11 cellular contexts compared by ENCODE assay signal in genomic region chr1:16707130-16707893, GRCh38. TPM values are rescaled to one million over a fixed set of nuclear protein-coding genes. Genes with fewer than 3 reads are reported as not detected.
DNase-seq lines count a peak whose midpoint lies in the region; ATAC-seq and TF ChIP-seq lines count a peak whose summit lies in the region.
"Not testable (repeated sequence)": the region's sequence is repeated elsewhere in the genome, so short reads cannot be mapped to it uniquely, and the experiment has no call there.
"Had no signal": no experiment of that assay in that cellular context is flagged by ENCODE, and none has a peak within 500 bp of the region (broad histone marks: within the 10 kb centered on the region; RNA-seq: fewer than 3 reads in every experiment).

No MANE protein-coding gene starts in this region.

- DNase-seq in activated naive CD4-positive, alpha-beta T cell treated with anti-CD3 and anti-CD28 coated beads, Interleukin-2, amount 10 ng/mL, durations not matched to agents 7 days and 5 days, result peak; percentile 19
- not testable (repeated sequence) for DNase-seq in kidney epithelial cell (ENCODE audit: low read depth); stimulated activated naive CD8-positive, alpha-beta T cell treated with anti-CD3 and anti-CD28 coated beads, Interleukin-15, amount 100 ng/mL, for 72 hours
- peak in 2 of 10 donors; percentile 28 to 29 for DNase-seq in naive thymus-derived CD8-positive, alpha-beta T cell

- H3K36me3 Mint-ChIP-seq in activated naive CD4-positive, alpha-beta T cell treated with anti-CD3 and anti-CD28 coated beads, Interleukin-2, amount 10 ng/mL, durations not matched to agents 7 days and 5 days; naive thymus-derived CD8-positive, alpha-beta T cell: not testable (repeated sequence)

- H3K27me3 Mint-ChIP-seq in activated naive CD4-positive, alpha-beta T cell treated with anti-CD3 and anti-CD28 coated beads, Interleukin-2, amount 10 ng/mL, durations not matched to agents 7 days and 5 days, result peaks cover 37% of the 10 kb centered on the region
- not testable (repeated sequence) for H3K27me3 Mint-ChIP-seq in naive thymus-derived CD8-positive, alpha-beta T cell; stimulated activated naive CD8-positive, alpha-beta T cell treated with anti-CD3 and anti-CD28 coated beads, Interleukin-15, amount 100 ng/mL, for 72 hours

- H3K4me1 ChIP-seq in BLaER1; HUES6 (ENCODE audit: control insufficient read depth, insufficient read depth, low read length): not testable (repeated sequence)

- CTCF ChIA-PET in activated naive CD4-positive, alpha-beta T cell treated with anti-CD3 and anti-CD28 coated beads, Interleukin-2, amount 10 ng/mL, durations not matched to agents 7 days and 5 days (lab: Charles Lee), result interaction anchor here (0.8 to 1.3 kb wide), 3 partner anchors 9 to 87 kb away, joined by 3 to 5 read pairs (median 4); no protein-coding TSS in a partner anchor

- not testable (repeated sequence) for H3K36me3 ChIP-seq in BLaER1; HUES6 (ENCODE audit: control insufficient read depth, insufficient read depth, low read length); kidney epithelial cell (ENCODE audit: control insufficient read depth, insufficient read depth, low read length)

- H3K4me1 Mint-ChIP-seq in activated naive CD4-positive, alpha-beta T cell treated with anti-CD3 and anti-CD28 coated beads, Interleukin-2, amount 10 ng/mL, durations not matched to agents 7 days and 5 days; naive thymus-derived CD8-positive, alpha-beta T cell; stimulated activated naive CD8-positive, alpha-beta T cell treated with anti-CD3 and anti-CD28 coated beads, Interleukin-15, amount 100 ng/mL, for 72 hours: not testable (repeated sequence)

- not testable (repeated sequence) for H3K27ac Mint-ChIP-seq in activated naive CD4-positive, alpha-beta T cell treated with anti-CD3 and anti-CD28 coated beads, Interleukin-2, amount 10 ng/mL, durations not matched to agents 7 days and 5 days; naive thymus-derived CD8-positive, alpha-beta T cell; stimulated activated naive CD8-positive, alpha-beta T cell treated with anti-CD3 and anti-CD28 coated beads, Interleukin-15, amount 100 ng/mL, for 72 hours

- TF ChIP-seq CTCF in kidney epithelial cell (IDR thresholded peaks at IDR 0.05; ENCODE audit: insufficient read depth, low read length, poor library complexity, severe bottlenecking), result not testable (repeated sequence)

- H3K27me3 ChIP-seq in BLaER1; HUES6 (ENCODE audit: control insufficient read depth, insufficient read depth, low read length); kidney epithelial cell (ENCODE audit: control insufficient read depth, insufficient read depth, low read length): not testable (repeated sequence)

- ATAC-seq in SK-N-SH treated with all-trans-retinoic acid at 6 μM for 48 hours, result peak; percentile 5; the same call in 2 of the 3 replicates
- peak; percentile 56 for ATAC-seq in esophagus mucosa
- peak; percentile 53 to 58 for ATAC-seq in naive thymus-derived CD8-positive, alpha-beta T cell
- peak; percentile 31 for ATAC-seq in stimulated activated naive CD8-positive, alpha-beta T cell treated with anti-CD3 and anti-CD28 coated beads, Interleukin-15, amount 100 ng/mL, for 72 hours

- H3K4me3 ChIP-seq in BLaER1, result not testable (repeated sequence)
- peak overlapping the region; percentile 53 for H3K4me3 ChIP-seq in HUES6 (ENCODE audit: low read depth, low read length)
- H3K4me3 ChIP-seq in kidney epithelial cell (ENCODE audit: low read depth, low read length), result peak overlapping the region; percentile 18

- H3K9me3 Mint-ChIP-seq in activated naive CD4-positive, alpha-beta T cell treated with anti-CD3 and anti-CD28 coated beads, Interleukin-2, amount 10 ng/mL, durations not matched to agents 7 days and 5 days; naive thymus-derived CD8-positive, alpha-beta T cell; stimulated activated naive CD8-positive, alpha-beta T cell treated with anti-CD3 and anti-CD28 coated beads, Interleukin-15, amount 100 ng/mL, for 72 hours: not testable (repeated sequence)

- H3K9me3 ChIP-seq in BLaER1; HUES6 (ENCODE audit: control insufficient read depth, insufficient read depth, low read depth, low read length): not testable (repeated sequence)

- H3K4me3 Mint-ChIP-seq in activated naive CD4-positive, alpha-beta T cell treated with anti-CD3 and anti-CD28 coated beads, Interleukin-2, amount 10 ng/mL, durations not matched to agents 7 days and 5 days, result not testable (repeated sequence)
- H3K4me3 Mint-ChIP-seq in naive thymus-derived CD8-positive, alpha-beta T cell, result peak overlapping the region in 3 of 10 donors; percentile 40 to 54 (median 52)
- peak overlapping the region in 1 of 2 donors; percentile 61 for H3K4me3 Mint-ChIP-seq in stimulated activated naive CD8-positive, alpha-beta T cell treated with anti-CD3 and anti-CD28 coated beads, Interleukin-15, amount 100 ng/mL, for 72 hours

- not testable (repeated sequence) for H3K9ac ChIP-seq in BLaER1; HUES6 (ENCODE audit: low read length)

- not testable (repeated sequence) for H4K20me1 ChIP-seq in BLaER1

- POLR2A ChIA-PET in naive thymus-derived CD8-positive, alpha-beta T cell (lab: Charles Lee), result interaction anchor here (1.3 to 2.1 kb wide), 2 partner anchors 11 to 63 kb away, joined by 3 to 8 read pairs; no protein-coding TSS in a partner anchor

- not testable (repeated sequence) for H3K27ac ChIP-seq in BLaER1; HUES6 (ENCODE audit: low read depth, low read length)

- peak overlapping the region; percentile 36; the same call in 1 of the 2 replicates for H3K4me2 ChIP-seq in BLaER1

RNA-seq across cellular contexts. Expression of gene RNU1-4, which starts 33.0 kb away (rescaled TPM):
- total RNA-seq in esophagus mucosa (6,387 TPM), kidney epithelial cell (under 0.01 TPM in 2 replicates)
- 1,000 to 10,000 TPM; 3,449 to 3,916 TPM for total RNA-seq in naive thymus-derived CD8-positive, alpha-beta T cell
- polyA plus RNA-seq in naive thymus-derived CD8-positive, alpha-beta T cell, result 10 to 100 TPM in 1 of 3 donors, not detected in 2; 22.6 TPM
- total RNA-seq: right atrium auricular region had no signal
- polyA plus RNA-seq: heart left ventricle, urinary bladder had no signal

RNA-seq across cellular contexts. Expression of gene RNU1-3, which starts 40.6 kb away (rescaled TPM):
- total RNA-seq in esophagus mucosa, result 6,387 TPM
- under 0.01 TPM in 2 replicates for total RNA-seq in kidney epithelial cell
- 1,000 to 10,000 TPM; 3,449 to 3,916 TPM for total RNA-seq in naive thymus-derived CD8-positive, alpha-beta T cell
- 10 to 100 TPM in 1 of 3 donors, not detected in 2; 22.6 TPM for polyA plus RNA-seq in naive thymus-derived CD8-positive, alpha-beta T cell
- total RNA-seq: right atrium auricular region had no signal
- polyA plus RNA-seq: heart left ventricle, urinary bladder had no signal

Comparison
In these comparisons a context has a peak if more than half of its experiments do, and no peak if none do; other contexts are left out.
1. ATAC-seq: peak in every context shown above with its lines; median percentile 56 in esophagus mucosa; 56 in naive thymus-derived CD8-positive, alpha-beta T cell; 31 in stimulated activated naive CD8-positive, alpha-beta T cell treated with anti-CD3 and anti-CD28 coated beads, Interleukin-15, amount 100 ng/mL, for 72 hours; 5 in SK-N-SH treated with all-trans-retinoic acid at 6 μM for 48 hours.
2. RNA of gene RNU1-4, which starts 33.0 kb away (total RNA-seq): 6,387 TPM in esophagus mucosa (single experiment) and 3,449 to 3,916 TPM in naive thymus-derived CD8-positive, alpha-beta T cell; under 0.01 TPM in kidney epithelial cell; every median in the first group is over 1,000 times any median in the second.
3. RNA of gene RNU1-3, which starts 40.6 kb away (total RNA-seq): 6,387 TPM in esophagus mucosa (single experiment) and 3,449 to 3,916 TPM in naive thymus-derived CD8-positive, alpha-beta T cell; under 0.01 TPM in kidney epithelial cell; every median in the first group is over 1,000 times any median in the second.